In the genomic region with DNA sequence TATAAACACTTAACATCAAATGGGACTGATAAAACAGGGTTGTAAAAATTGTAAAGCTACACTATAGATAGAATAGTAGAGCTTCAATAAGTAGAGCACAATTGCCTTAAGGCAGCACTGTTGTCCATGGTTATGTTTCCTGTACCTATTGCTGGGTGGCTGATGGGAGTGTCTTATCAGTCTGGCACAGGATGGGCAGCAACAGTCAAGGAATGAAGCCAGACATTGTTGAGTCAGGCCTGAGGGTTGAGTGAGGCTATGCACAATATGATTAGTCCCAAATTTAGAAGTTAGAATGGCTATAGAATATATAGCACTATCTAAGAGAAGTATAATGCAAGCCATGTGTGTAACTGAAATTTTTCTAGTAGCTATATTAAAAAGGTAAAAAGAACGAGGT, we compare ENCODE assay signal across 24 cellular contexts. TPM values are rescaled to one million over a fixed set of nuclear protein-coding genes. Genes with fewer than 3 reads are reported as not detected.
DNase-seq lines count a peak whose midpoint lies in the region; ATAC-seq, FAIRE-seq and TF ChIP-seq lines count a peak whose summit lies in the region.
"Had no signal": no experiment of that assay in that cellular context is flagged by ENCODE, and none has a peak within 500 bp of the region (broad histone marks: within the 10 kb centered on the region; RNA-seq: fewer than 3 reads in every experiment).

No MANE protein-coding gene starts in this region.

- H3K27me3 Mint-ChIP-seq in MCF 10A (ENCODE audit: insufficient read depth, unreplicated experiment): peaks cover 9% of the 10 kb centered on the region

- no peak for FAIRE-seq in bronchial epithelial cell (lab: Jason Lieb, UNC)
- FAIRE-seq: D721Med, H54 had no signal

- H3K9me3 ChIP-seq in breast epithelium: no peaks in the 10 kb centered on the region
- H3K9me3 ChIP-seq in upper lobe of left lung: no peaks in the 10 kb centered on the region
- H3K9me3 ChIP-seq: BLaER1 treated with 17β-estradiol and CSF1 and Interleukin-3, amounts not matched to agents 10 nM and 100 nM had no signal

- H3K27me3 ChIP-seq in breast epithelium (peaks cover 0 to 5% of the 10 kb centered on the region in 2 donors), bronchial epithelial cell (ENCODE audit: control insufficient read depth, insufficient read depth, low read length) (no peaks in the 10 kb centered on the region), upper lobe of left lung (no peaks in the 10 kb centered on the region)
- H3K27me3 ChIP-seq: BLaER1 treated with 17β-estradiol and CSF1 and Interleukin-3, amounts not matched to agents 10 nM and 100 nM had no signal

- WGBS in upper lobe of left lung, 2 donors: 87 to 88% methylated on average over 1 of the region's 1 CpG

- H3K4me1 Mint-ChIP-seq in MCF 10A (ENCODE audit: insufficient read depth, unreplicated experiment): peaks cover 30% of the 10 kb centered on the region

- H3K27ac Mint-ChIP-seq in MCF 10A (ENCODE audit: low read depth, unreplicated experiment): no peak overlapping the region
- H3K27ac Mint-ChIP-seq: CD8-positive, alpha-beta memory T cell; HFFc6 had no signal

- POLR2A ChIA-PET in MCF 10A (lab: Yijun Ruan, JAX): interaction anchor here (1.0 kb wide), 1 partner anchor 10 kb away, joined by 3 read pairs; no protein-coding TSS in a partner anchor

- H3K27ac ChIP-seq in breast epithelium: no peak overlapping the region
- no peak overlapping the region for H3K27ac ChIP-seq in upper lobe of left lung
- H3K27ac ChIP-seq: BLaER1 treated with 17β-estradiol and CSF1 and Interleukin-3, amounts not matched to agents 10 nM and 100 nM had no signal

- H3K4me1 ChIP-seq in breast epithelium: no peaks in the 10 kb centered on the region
- peaks cover 0 to 1% (median 0%) of the 10 kb centered on the region in 4 donors for H3K4me1 ChIP-seq in upper lobe of left lung

- intact Hi-C loops in MCF 10A (cut with micrococcal nuclease) (no loop called here), breast epithelium (cut with DNase I; ENCODE audit: low total_unique reads) (no loop called here)

- H3K36me3 Mint-ChIP-seq in MCF 10A (ENCODE audit: insufficient read depth, unreplicated experiment): no peaks in the 10 kb centered on the region
- H3K36me3 Mint-ChIP-seq: CD8-positive, alpha-beta memory T cell had no signal

- H3K4me3 ChIP-seq in breast epithelium: no peak overlapping the region
- no peak overlapping the region for H3K4me3 ChIP-seq in bronchial epithelial cell (ENCODE audit: low read depth, low read length)
- H3K4me3 ChIP-seq in upper lobe of left lung: no peak overlapping the region
- H3K4me3 ChIP-seq: BLaER1 treated with 17β-estradiol and CSF1 and Interleukin-3, amounts not matched to agents 10 nM and 100 nM had no signal

- TF ChIP-seq POLR2A in breast epithelium (IDR thresholded peaks at IDR 0.05) (no peak), upper lobe of left lung (IDR thresholded peaks at IDR 0.05) (no peak)

- ATAC-seq in omental fat pad (ENCODE audit: low FRiP score): peak; percentile 62
- ATAC-seq in upper lobe of left lung (ENCODE audit: low FRiP score in 2 of 2): no peak
- ATAC-seq: Panc1 had no signal

- H3K9me3 Mint-ChIP-seq in MCF 10A (ENCODE audit: unreplicated experiment): no peaks in the 10 kb centered on the region
- H3K9me3 Mint-ChIP-seq: CD8-positive, alpha-beta memory T cell; HFFc6 had no signal

- H3K36me3 ChIP-seq in breast epithelium (no peaks in the 10 kb centered on the region), bronchial epithelial cell (ENCODE audit: control insufficient read depth, insufficient read depth, low read length) (no peaks in the 10 kb centered on the region), upper lobe of left lung (no peaks in the 10 kb centered on the region)
- H3K36me3 ChIP-seq: BLaER1 treated with 17β-estradiol and CSF1 and Interleukin-3, amounts not matched to agents 10 nM and 100 nM had no signal

- H3K4me3 Mint-ChIP-seq in MCF 10A (ENCODE audit: unreplicated experiment): no peak overlapping the region
- H3K4me3 Mint-ChIP-seq: CD8-positive, alpha-beta memory T cell; HFFc6 had no signal

- BruUV-seq in MCF 10A (replicated peaks; lab: Mats Ljungman, UMichigan): no TSS peak

- TF ChIP-seq EP300 in upper lobe of left lung (IDR thresholded peaks at IDR 0.05): no peak

- TF ChIP-seq CTCF in MCF 10A (IDR thresholded peaks at IDR 0.05; ENCODE audit: unreplicated experiment) (no peak), breast epithelium (IDR thresholded peaks at IDR 0.05) (no peak), bronchial epithelial cell (IDR thresholded peaks at IDR 0.05; ENCODE audit: insufficient read depth, low read length, severe bottlenecking) (no peak), omental fat pad (IDR thresholded peaks at IDR 0.05) (no peak), upper lobe of left lung (IDR thresholded peaks at IDR 0.05) (no peak)

- CTCF ChIA-PET in MCF 10A (lab: Yijun Ruan, JAX): interaction anchor here (0.6 to 1.6 kb wide), 14 partner anchors 10 to 916 kb away, joined by 3 to 7 read pairs (median 3); partner anchors contain the start of gene CD1D

- DNase-seq in MCF 10A (ENCODE audit: unreplicated experiment): peak; percentile 55
- DNase-seq in breast epithelium (ENCODE audit: low spot score in 2 of 2): no peak
- DNase-seq in RPMI7951 (ENCODE audit: low read depth): peak; percentile 10
- DNase-seq in bronchial epithelial cell (ENCODE audit: low read depth): peak; percentile 77
- DNase-seq in omental fat pad (ENCODE audit: low spot score): no peak
- DNase-seq in upper lobe of left lung: no peak
- DNase-seq in LoVo (ENCODE audit: low spot score): no peak
- no peak for DNase-seq in AG08396 (ENCODE audit: low spot score)
- DNase-seq: 8988T; CD8-positive, alpha-beta memory T cell; DMS79; HFFc6; Karpas-422; MV-4-11; NCI-H1417; NCI-H2029 treated with DMSO at 0.1 percent for 48 hours; NCI-H2171 treated with DMSO at 0.1 percent for 48 hours; NCI-H524; SIG-M5 had no signal

RNA-seq across cellular contexts. Expression of gene CD1D, which starts 25.0 kb away (rescaled TPM):
- total RNA-seq in MCF 10A (2022) (0.19 and 0.22 TPM in 2 replicates), breast epithelium (1 to 10 TPM in 2 of 3 donors, under 1 TPM in 1; 0.96 to 2.0 (median 1.8) TPM), bronchial epithelial cell (3.1 and 3.9 TPM in 2 replicates), omental fat pad (1 to 10 TPM in 3 of 4 donors, under 1 TPM in 1; 0.84 to 3.7 (median 3.1) TPM), upper lobe of left lung (1 to 10 TPM; 1.0 to 5.2 (median 4.0) TPM)
- total RNA-seq in RPMI7951 (2014; rRNA removed; shearing (Covaris generic)): 0.36 and 1.3 TPM in 2 replicates
- total RNA-seq: CD8-positive, alpha-beta memory T cell; G401; HFFc6 had no signal

Comparison
In these comparisons a context has a peak if more than half of its experiments do, and no peak if none do; other contexts are left out.
1. DNase-seq: peak in MCF 10A (single experiment), RPMI7951 (single experiment) and bronchial epithelial cell (single experiment); none in breast epithelium (0 of 2), omental fat pad (single experiment), upper lobe of left lung (0 of 2), LoVo (single experiment) and AG08396 (single experiment).